In genomic region chr14:77077040-77077439, GRCh38 we compare ENCODE assay signal across 12 cellular contexts. TPM values are rescaled to one million over a fixed set of nuclear protein-coding genes. Genes with fewer than 3 reads are reported as not detected.
DNase-seq lines count a peak whose midpoint lies in the region; ATAC-seq and TF ChIP-seq lines count a peak whose summit lies in the region.
"Had no signal": no experiment of that assay in that cellular context is flagged by ENCODE, and none has a peak within 500 bp of the region (broad histone marks: within the 10 kb centered on the region; RNA-seq: fewer than 3 reads in every experiment).

No MANE protein-coding gene starts in this region.

- DNase-seq in psoas muscle (no peak), LoVo (ENCODE audit: low spot score) (no peak)
- DNase-seq in activated naive CD4-positive, alpha-beta T cell treated with anti-CD3 and anti-CD28 coated beads for 36 hours, result no peak
- DNase-seq: activated gamma-delta T cell; stimulated activated CD4-positive, alpha-beta T cell treated with anti-CD3 and anti-CD28 coated beads, Interleukin-4, amount 100 ng/mL, for 24 hours had no signal

- no peaks in the 10 kb centered on the region for H3K36me3 ChIP-seq in ACC112 (ENCODE audit: insufficient read depth, low read length)
- no peaks in the 10 kb centered on the region for H3K36me3 ChIP-seq in iPS-18a (ENCODE audit: control insufficient read depth, low read depth, low read length)
- H3K36me3 ChIP-seq in psoas muscle (ENCODE audit: insufficient read depth in 1 of 2, low read depth in 1 of 2), result no peaks in the 10 kb centered on the region
- H3K36me3 ChIP-seq: HAP-1 had no signal

- H2AFZ ChIP-seq in ACC112 (ENCODE audit: low read length, unreplicated experiment), result no peak overlapping the region

- intact Hi-C loops in psoas muscle (cut with DNase I), result no loop called here
- intact Hi-C loops in activated naive CD4-positive, alpha-beta T cell treated with anti-CD3 and anti-CD28 coated beads for 36 hours (cut with micrococcal nuclease), result no loop called here

- H3K9ac ChIP-seq in iPS-18a (ENCODE audit: low read length), result no peak overlapping the region

- peak in 3 of 4 donors; percentile 17 to 35 (median 21) for ATAC-seq in psoas muscle
- ATAC-seq in HG03039 (IDR thresholded peaks at IDR 0.05; ENCODE audit: unreplicated experiment), result no peak
- no peak for ATAC-seq in HG03280 (IDR thresholded peaks at IDR 0.05; ENCODE audit: unreplicated experiment)
- ATAC-seq: stimulated activated effector memory CD8-positive, alpha-beta T cell treated with anti-CD3 and anti-CD28 coated beads, Interleukin-12 subunit alpha, Interleukin-12 subunit beta, amount 100 ng/mL, for 72 hours had no signal

- no peaks in the 10 kb centered on the region for H3K79me2 ChIP-seq in ACC112 (ENCODE audit: control insufficient read depth, insufficient read depth, low read length, unreplicated experiment)

- H3K9me3 ChIP-seq in iPS-18a (ENCODE audit: control insufficient read depth, low read depth, low read length), result no peaks in the 10 kb centered on the region
- peaks cover 11% of the 10 kb centered on the region for H3K9me3 ChIP-seq in psoas muscle
- H3K9me3 ChIP-seq: HAP-1 had no signal

- no peak overlapping the region for H3K27ac Mint-ChIP-seq in activated naive CD4-positive, alpha-beta T cell treated with anti-CD3 and anti-CD28 coated beads for 36 hours
- H3K27ac Mint-ChIP-seq: stimulated activated effector memory CD8-positive, alpha-beta T cell treated with anti-CD3 and anti-CD28 coated beads, Interleukin-12 subunit alpha, Interleukin-12 subunit beta, amount 100 ng/mL, for 72 hours had no signal

- H3K4me1 ChIP-seq in ACC112 (ENCODE audit: control insufficient read depth, insufficient read depth, low read length, unreplicated experiment), result peaks cover 17% of the 10 kb centered on the region
- peaks cover 13% of the 10 kb centered on the region for H3K4me1 ChIP-seq in iPS-18a (ENCODE audit: control insufficient read depth, low read depth, low read length)
- H3K4me1 ChIP-seq in psoas muscle, result peaks cover 13% of the 10 kb centered on the region

- H3K9me3 Mint-ChIP-seq in activated naive CD4-positive, alpha-beta T cell treated with anti-CD3 and anti-CD28 coated beads for 36 hours, result peaks cover 4% of the 10 kb centered on the region
- H3K9me3 Mint-ChIP-seq: stimulated activated effector memory CD8-positive, alpha-beta T cell treated with anti-CD3 and anti-CD28 coated beads, Interleukin-12 subunit alpha, Interleukin-12 subunit beta, amount 100 ng/mL, for 72 hours had no signal

- H3K4me1 Mint-ChIP-seq in activated naive CD4-positive, alpha-beta T cell treated with anti-CD3 and anti-CD28 coated beads for 36 hours (ENCODE audit: low read depth), result no peaks in the 10 kb centered on the region
- H3K4me1 Mint-ChIP-seq: stimulated activated effector memory CD8-positive, alpha-beta T cell treated with anti-CD3 and anti-CD28 coated beads, Interleukin-12 subunit alpha, Interleukin-12 subunit beta, amount 100 ng/mL, for 72 hours had no signal

- peak overlapping the region; percentile 81 for H3K27ac ChIP-seq in ACC112 (ENCODE audit: low read depth, low read length)
- H3K27ac ChIP-seq in cingulate gyrus (ENCODE audit: low read depth, low read length), result peak overlapping the region; percentile 85
- peak overlapping the region; percentile 68 for H3K27ac ChIP-seq in iPS-18a (ENCODE audit: low read length)
- peak overlapping the region; percentile 62 for H3K27ac ChIP-seq in psoas muscle

- 88 to 96% (median 94%) methylated on average over 3 of the region's 3 CpGs for WGBS in psoas muscle, 3 donors

- H3K4me3 Mint-ChIP-seq in activated naive CD4-positive, alpha-beta T cell treated with anti-CD3 and anti-CD28 coated beads for 36 hours, result no peak overlapping the region
- H3K4me3 Mint-ChIP-seq: stimulated activated effector memory CD8-positive, alpha-beta T cell treated with anti-CD3 and anti-CD28 coated beads, Interleukin-12 subunit alpha, Interleukin-12 subunit beta, amount 100 ng/mL, for 72 hours had no signal

- H3K4me3 ChIP-seq in ACC112 (ENCODE audit: low read depth, low read length) (no peak overlapping the region), iPS-18a (ENCODE audit: low read length) (no peak overlapping the region), psoas muscle (no peak overlapping the region)
- H3K4me3 ChIP-seq: HAP-1 had no signal

- TF ChIP-seq CTCF in psoas muscle (IDR thresholded peaks at IDR 0.05), result no peak

- H3K36me3 Mint-ChIP-seq in activated naive CD4-positive, alpha-beta T cell treated with anti-CD3 and anti-CD28 coated beads for 36 hours (ENCODE audit: low read depth), result no peaks in the 10 kb centered on the region
- H3K36me3 Mint-ChIP-seq: stimulated activated effector memory CD8-positive, alpha-beta T cell treated with anti-CD3 and anti-CD28 coated beads, Interleukin-12 subunit alpha, Interleukin-12 subunit beta, amount 100 ng/mL, for 72 hours had no signal

- H3K27me3 Mint-ChIP-seq in activated naive CD4-positive, alpha-beta T cell treated with anti-CD3 and anti-CD28 coated beads for 36 hours (ENCODE audit: low read depth), result no peaks in the 10 kb centered on the region

- H3K27me3 ChIP-seq in ACC112 (ENCODE audit: insufficient read depth, low read length) (no peaks in the 10 kb centered on the region), iPS-18a (ENCODE audit: control insufficient read depth, insufficient read depth, low read length) (no peaks in the 10 kb centered on the region), psoas muscle (ENCODE audit: insufficient read depth in 3 of 3, low read length in 2 of 3) (no peaks in the 10 kb centered on the region)

- CTCF ChIA-PET in activated naive CD4-positive, alpha-beta T cell treated with anti-CD3 and anti-CD28 coated beads for 36 hours (lab: Charles Lee), result interaction anchor here (0.6 to 20.8 kb wide), 5 partner anchors 12 to 197 kb away, joined by 3 to 692 read pairs (median 4); no protein-coding TSS in a partner anchor

RNA-seq across cellular contexts. Expression of gene CIPC, which starts 21.0 kb away (rescaled TPM):
- 100 to 1,000 TPM in 3 of 4 donors, 10 to 100 TPM in 1; 83.8 to 133 (median 112) TPM for total RNA-seq in psoas muscle
- 100 to 1,000 TPM in 1 of 3 donors, 10 to 100 TPM in 2; 23.1 to 116 (median 54.9) TPM for polyA plus RNA-seq in psoas muscle
- total RNA-seq in activated naive CD4-positive, alpha-beta T cell treated with anti-CD3 and anti-CD28 coated beads for 36 hours, result 1 to 10 TPM; 5.6 to 6.1 TPM

RNA-seq across cellular contexts. Expression of gene IRF2BPL, which starts 48.5 kb away (rescaled TPM):
- total RNA-seq in psoas muscle, result 10 to 100 TPM in 3 of 4 donors, 1 to 10 TPM in 1; 9.7 to 26.3 (median 21.7) TPM
- polyA plus RNA-seq in psoas muscle, result 1 to 10 TPM; 3.8 to 9.5 (median 4.4) TPM
- 10 to 100 TPM; 34.8 to 35.2 TPM for total RNA-seq in activated naive CD4-positive, alpha-beta T cell treated with anti-CD3 and anti-CD28 coated beads for 36 hours

Comparison
In these comparisons a context has a peak if more than half of its experiments do, and no peak if none do; other contexts are left out.
1. ATAC-seq: peak in psoas muscle (3 of 4); none in HG03039 (single experiment) and HG03280 (single experiment).
2. RNA of gene CIPC, which starts 21.0 kb away (total RNA-seq): 83.8 to 133 TPM in psoas muscle; 5.6 to 6.1 TPM in activated naive CD4-positive, alpha-beta T cell treated with anti-CD3 and anti-CD28 coated beads for 36 hours; every median in the first group is over 10 times any median in the second.
3. Peak in every context shown above with its lines, with median percentiles within 50 percentile points of each other: H3K27ac ChIP-seq.